18 cellular contexts compared by ENCODE assay signal in genomic region chr2:199907008-199907714, GRCh38.
"Had no signal": no experiment of that assay in that cellular context is flagged by ENCODE, and none has a peak within 500 bp of the region (broad histone marks: within the 10 kb centered on the region; RNA-seq: fewer than 3 reads in every experiment).

No MANE protein-coding gene starts in this region.

- H3K27ac ChIP-seq: body of pancreas, esophagus muscularis mucosa, hepatocyte, parathyroid adenoma, spleen, thoracic aorta, upper lobe of left lung had no signal

- DNase-seq: activated CD4-positive, alpha-beta T cell treated with anti-CD3 and anti-CD28 coated beads, Interleukin-2, amount 50 U/mL, for 1 hour; activated CD8-positive, alpha-beta memory T cell treated with anti-CD3 and anti-CD28 coated beads, Interleukin-2, amount 50 U/mL, for 4 hours; activated naive CD4-positive, alpha-beta T cell treated with anti-CD3 and anti-CD28 coated beads for 36 hours; activated T-cell treated with anti-CD3 and anti-CD28 coated beads, Interleukin-2, amount 50 U/mL, for 4 hours; body of pancreas; dermis blood vessel endothelial cell; effector memory CD4-positive, alpha-beta T cell; spleen; stimulated activated CD4-positive, alpha-beta T cell treated with anti-CD3 and anti-CD28 coated beads, Interleukin-4, amount 100 ng/mL, for 4 hours; stimulated activated naive B cell treated with anti-CD40 and anti-IgM and Interleukin-4, amounts not matched to agents 10 μg/mL and 1 μg/mL and 100 μg/mL, for 72 hours; upper lobe of left lung had no signal

- H3K9me3 ChIP-seq: body of pancreas, esophagus muscularis mucosa, spleen, thoracic aorta, upper lobe of left lung had no signal

- H2AFZ ChIP-seq: hepatocyte, parathyroid adenoma had no signal

- H3K9ac ChIP-seq: parathyroid adenoma had no signal

- H3K4me3 ChIP-seq: body of pancreas, esophagus muscularis mucosa, hepatocyte, lung, spleen, thoracic aorta, upper lobe of left lung had no signal

- ATAC-seq: activated CD4-positive, CD25-positive, alpha-beta regulatory T cell treated with anti-CD3 and anti-CD28 coated beads, Interleukin-2, amount 50 U/mL, for 24 hours; activated T-cell treated with anti-CD3 and anti-CD28 coated beads, Interleukin-2, amount 50 U/mL, for 4 hours; body of pancreas; natural killer cell treated with Interleukin-12 subunit alpha and Interleukin-12 subunit beta and Interleukin-15 and Interleukin-18, amount 100 ng/mL, for 72 hours; stimulated activated naive B cell treated with anti-CD40 and anti-IgM and Interleukin-4, amounts not matched to agents 10 μg/mL and 1 μg/mL and 100 μg/mL, for 72 hours had no signal

- H3K27me3 ChIP-seq: body of pancreas, esophagus muscularis mucosa, hepatocyte, spleen, upper lobe of left lung had no signal

- H3K36me3 ChIP-seq: esophagus muscularis mucosa, spleen, thoracic aorta, upper lobe of left lung had no signal

- H3K4me2 ChIP-seq: hepatocyte had no signal
